ENCODE assay signal across 8 cellular contexts in genomic region chr2:48530033-48530804, GRCh38. TPM values are rescaled to one million over a fixed set of nuclear protein-coding genes. Genes with fewer than 3 reads are reported as not detected.
DNase-seq lines count a peak whose midpoint lies in the region; ATAC-seq and TF ChIP-seq lines count a peak whose summit lies in the region.

A gene with protein sequence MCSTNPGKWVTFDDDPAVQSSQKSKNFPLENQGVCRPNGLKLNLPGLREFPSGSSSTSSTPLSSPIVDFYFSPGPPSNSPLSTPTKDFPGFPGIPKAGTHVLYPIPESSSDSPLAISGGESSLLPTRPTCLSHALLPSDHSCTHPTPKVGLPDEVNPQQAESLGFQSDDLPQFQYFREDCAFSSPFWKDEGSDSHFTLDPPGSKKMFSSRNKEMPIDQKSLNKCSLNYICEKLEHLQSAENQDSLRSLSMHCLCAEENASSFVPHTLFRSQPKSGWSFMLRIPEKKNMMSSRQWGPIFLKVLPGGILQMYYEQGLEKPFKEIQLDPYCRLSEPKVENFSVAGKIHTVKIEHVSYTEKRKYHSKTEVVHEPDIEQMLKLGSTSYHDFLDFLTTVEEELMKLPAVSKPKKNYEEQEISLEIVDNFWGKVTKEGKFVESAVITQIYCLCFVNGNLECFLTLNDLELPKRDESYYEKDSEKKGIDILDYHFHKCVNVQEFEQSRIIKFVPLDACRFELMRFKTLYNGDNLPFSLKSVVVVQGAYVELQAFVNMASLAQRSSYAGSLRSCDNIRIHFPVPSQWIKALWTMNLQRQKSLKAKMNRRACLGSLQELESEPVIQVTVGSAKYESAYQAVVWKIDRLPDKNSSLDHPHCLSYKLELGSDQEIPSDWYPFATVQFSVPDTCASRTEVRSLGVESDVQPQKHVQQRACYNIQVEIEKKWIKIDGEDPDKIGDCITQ (plus strand): TSS chr2:48530154. CDS start chr2:48580634, 50,480 bp downstream.

- peak within 1 kb of the TSS; percentile 79 for H3K4me3 Mint-ChIP-seq in Calu3 (ENCODE audit: low read depth, unreplicated experiment)

- H3K27me3 Mint-ChIP-seq in Calu3 (ENCODE audit: unreplicated experiment): no peaks in the 10 kb centered on the region

- H3K4me1 Mint-ChIP-seq in Calu3 (ENCODE audit: low read depth, unreplicated experiment): no peaks in the 10 kb centered on the region

- H3K27me3 ChIP-seq in GM23248 (replicated peaks; ENCODE audit: insufficient read depth): no peaks in the 10 kb centered on the region
- H3K27me3 ChIP-seq in SJCRH30: no peaks in the 10 kb centered on the region
- peaks cover 12% of the 10 kb centered on the region for H3K27me3 ChIP-seq in iPS-15b (ENCODE audit: control insufficient read depth, insufficient read depth, low read length)

- DNase-seq in Calu3 (peak; percentile 10), GM23248 (peak; percentile 64), SJCRH30 (peak; percentile 57 to 69), amniotic epithelial cell (ENCODE audit: low read depth) (peak; percentile 75), skeletal muscle cell (ENCODE audit: low read depth) (no peak), T1000 (lab: John Stamatoyannopoulos, UW) (no peak)

- no peaks in the 10 kb centered on the region for H3K9me2 ChIP-seq in GM23248 (ENCODE audit: insufficient read depth)

- 1% methylated on average over 18 to 62 of the region's 62 CpGs for whole genome bisulfite sequencing in GM23248 (ENCODE audit: low coverage in 1 of 2, low lambda C conversion rate in 2 of 2, missing lambda C conversion rate in 2 of 2), 2 experiments

- CTCF ChIA-PET in Calu3 (lab: Charles Lee): no interaction called here

- H3K4me2 ChIP-seq in GM23248 (ENCODE audit: unreplicated experiment): peak within 1 kb of the TSS; percentile 100

- peak within 1 kb of the TSS; percentile 89 for H3K4me3 ChIP-seq in GM23248
- peak within 1 kb of the TSS; percentile 94 for H3K4me3 ChIP-seq in SJCRH30
- peak within 1 kb of the TSS; percentile 88 for H3K4me3 ChIP-seq in iPS-15b (ENCODE audit: low read depth, low read length)
- peak within 1 kb of the TSS; percentile 73 for H3K4me3 ChIP-seq in skeletal muscle cell (ENCODE audit: low read depth, low read length)

- no peaks in the 10 kb centered on the region for H3K36me3 ChIP-seq in GM23248 (ENCODE audit: low read depth)
- no peaks in the 10 kb centered on the region for H3K36me3 ChIP-seq in SJCRH30
- H3K36me3 ChIP-seq in iPS-15b (ENCODE audit: control insufficient read depth, insufficient read depth, low read length): no peaks in the 10 kb centered on the region

- peaks cover 15% of the 10 kb centered on the region for H3K36me3 Mint-ChIP-seq in Calu3 (ENCODE audit: insufficient read depth, unreplicated experiment)

- peak within 1 kb of the TSS; percentile 88 for H2AFZ ChIP-seq in GM23248

- peaks cover 6% of the 10 kb centered on the region; the same call in 1 of the 2 replicates for H3K4me1 ChIP-seq in GM23248 (ENCODE audit: insufficient read depth)
- H3K4me1 ChIP-seq in SJCRH30: peaks cover 16% of the 10 kb centered on the region; the same call in 1 of the 2 replicates
- peaks cover 19% of the 10 kb centered on the region for H3K4me1 ChIP-seq in iPS-15b (ENCODE audit: control insufficient read depth, insufficient read depth, low read length)

- H4K20me1 ChIP-seq in GM23248 (ENCODE audit: insufficient read depth): no peaks in the 10 kb centered on the region

- no peak for TF ChIP-seq CTCF in Calu3 (IDR thresholded peaks at IDR 0.05; ENCODE audit: unreplicated experiment)

- H3K27ac Mint-ChIP-seq in Calu3 (ENCODE audit: unreplicated experiment): no peak within 1 kb of the TSS

- H3F3A ChIP-seq in GM23248 (ENCODE audit: insufficient read depth): peaks cover 31% of the 10 kb centered on the region

- H3K9me3 Mint-ChIP-seq in Calu3 (ENCODE audit: low read depth, unreplicated experiment): no peaks in the 10 kb centered on the region

- H3K79me2 ChIP-seq in GM23248 (ENCODE audit: insufficient read depth): 0 out of 2 replicates have a peak, but pooled peaks cover 4% of the 10 kb centered on the region

- ATAC-seq in HG03280 (IDR thresholded peaks at IDR 0.05; ENCODE audit: unreplicated experiment): no peak

- no TSS peak for BruUV-seq in Calu3 (replicated peaks; lab: Mats Ljungman, UMichigan)

- intact Hi-C loops in Calu3 (cut with micrococcal nuclease; ENCODE audit: unreplicated experiment): no loop called here

- H3K27ac ChIP-seq in GM23248: peak within 1 kb of the TSS; percentile 76
- peak within 1 kb of the TSS; percentile 56 for H3K27ac ChIP-seq in SJCRH30

- no peaks in the 10 kb centered on the region for H3K9me3 ChIP-seq in GM23248 (ENCODE audit: low read depth)
- H3K9me3 ChIP-seq in SJCRH30 (replicated peaks): no peaks in the 10 kb centered on the region
- H3K9me3 ChIP-seq in iPS-15b (ENCODE audit: control insufficient read depth, insufficient read depth, low read length): no peaks in the 10 kb centered on the region

- H3K9ac ChIP-seq in GM23248: peak within 1 kb of the TSS; percentile 89
- peak within 1 kb of the TSS; percentile 70 for H3K9ac ChIP-seq in iPS-15b (ENCODE audit: low read depth, low read length)

- in situ Hi-C loops in GM23248 (cut with MboI): no loop called here

RNA-seq across cellular contexts. Expression of the gene that starts here (rescaled TPM):
- total RNA-seq in Calu3 (2022): 0.86 and 1.3 TPM in 2 replicates
- 4.9 and 5.6 TPM in 2 replicates for total RNA-seq in GM23248 (2014; rRNA removed; shearing (Covaris generic))
- 3.0 TPM in 2 replicates for polyA plus RNA-seq in GM23248 (2016; fragmentation: Nextera tagmentation; extraction: Ambion mirVana)
- total RNA-seq in SJCRH30 (2014; rRNA removed; shearing (Covaris generic)): 12.5 and 13.7 TPM in 2 replicates

Comparison
In these comparisons a context has a peak if more than half of its experiments do, and no peak if none do; other contexts are left out.
1. DNase-seq: peak in Calu3 (single experiment), GM23248 (single experiment), SJCRH30 (2 of 2) and amniotic epithelial cell (single experiment); none in skeletal muscle cell (single experiment) and T1000 (single experiment).
2. Peak in every context shown above with its lines, with median percentiles within 50 percentile points of each other: H3K4me3 ChIP-seq.